1 cellular context compared by ENCODE assay signal in genomic region chr14:75675265-75675960, GRCh38.
TF ChIP-seq lines count a peak whose summit lies in the region.

No MANE protein-coding gene starts in this region.

TF ChIP-seq in HepG2, 621 proteins besides CTCF, POLR2A, EP300 and RAD21:
- TF ChIP-seq TIGD3 (CRISPR knock-in tag; IDR thresholded peaks at IDR 0.05; ENCODE audit: borderline replicate concordance) = no peak
- no peak for TF ChIP-seq ZFX (CRISPR knock-in tag; IDR thresholded peaks at IDR 0.05; ENCODE audit: low read depth)
- TF ChIP-seq ZNF235 (CRISPR knock-in tag; IDR thresholded peaks at IDR 0.05; ENCODE audit: borderline replicate concordance) = no peak
- TF ChIP-seq ZNF318 (CRISPR knock-in tag; IDR thresholded peaks at IDR 0.05) = no peak
- TF ChIP-seq CHCHD3 (CRISPR knock-in tag; IDR thresholded peaks at IDR 0.05) = no peak
- no peak for TF ChIP-seq ZNF510 (CRISPR knock-in tag; IDR thresholded peaks at IDR 0.05; ENCODE audit: low read depth)
- TF ChIP-seq FOXP4 (CRISPR knock-in tag; IDR thresholded peaks at IDR 0.05) = no peak
- no peak for TF ChIP-seq SMAD9 (CRISPR knock-in tag; IDR thresholded peaks at IDR 0.05)
- no peak for TF ChIP-seq KLF6 (CRISPR knock-in tag; IDR thresholded peaks at IDR 0.05)
- no peak for TF ChIP-seq HINFP (CRISPR knock-in tag; IDR thresholded peaks at IDR 0.05; ENCODE audit: low read depth)
